In genomic region chr3:31232049-31233040, GRCh38 we compare ENCODE assay signal across 9 cellular contexts.
DNase-seq lines count a peak whose midpoint lies in the region; ATAC-seq and TF ChIP-seq lines count a peak whose summit lies in the region.
"Had no signal": no experiment of that assay in that cellular context is flagged by ENCODE, and none has a peak within 500 bp of the region (broad histone marks: within the 10 kb centered on the region; RNA-seq: fewer than 3 reads in every experiment).

No MANE protein-coding gene starts in this region.

- no peaks in the 10 kb centered on the region for H3K27me3 Mint-ChIP-seq in activated naive CD4-positive, alpha-beta T cell treated with anti-CD3 and anti-CD28 coated beads, Interleukin-2, amount 50 U/mL, for 24 hours

- no peaks in the 10 kb centered on the region for H3K36me3 Mint-ChIP-seq in activated naive CD4-positive, alpha-beta T cell treated with anti-CD3 and anti-CD28 coated beads, Interleukin-2, amount 50 U/mL, for 24 hours

- no peaks in the 10 kb centered on the region for H3K9me3 Mint-ChIP-seq in activated naive CD4-positive, alpha-beta T cell treated with anti-CD3 and anti-CD28 coated beads, Interleukin-2, amount 50 U/mL, for 24 hours

- TF ChIP-seq CTCF in NB4 (IDR thresholded peaks at IDR 0.05; ENCODE audit: low read depth, low read length) (no peak), epithelial cell of esophagus (IDR thresholded peaks at IDR 0.05; ENCODE audit: insufficient read depth, low read depth, low read length, missing control alignments) (no peak), upper lobe of left lung (IDR thresholded peaks at IDR 0.05) (no peak)

- H3K36me3 ChIP-seq in upper lobe of left lung, result no peaks in the 10 kb centered on the region

- no peaks in the 10 kb centered on the region for H3K27me3 ChIP-seq in upper lobe of left lung

- ATAC-seq in upper lobe of left lung (ENCODE audit: low FRiP score in 2 of 2), result peak; percentile 61 to 81
- no peak for ATAC-seq in HG03097 (IDR thresholded peaks at IDR 0.05; ENCODE audit: low FRiP score, unreplicated experiment)
- no peak for ATAC-seq in HG02970 (IDR thresholded peaks at IDR 0.05; ENCODE audit: low FRiP score, unreplicated experiment)

- no peak for DNase-seq in activated naive CD4-positive, alpha-beta T cell (lab: John Stamatoyannopoulos, UW)
- peak; percentile 89 for DNase-seq in NB4 (ENCODE audit: low read depth)
- peak; percentile 13 for DNase-seq in epithelial cell of esophagus (ENCODE audit: low read depth)
- DNase-seq in upper lobe of left lung, result peak; percentile 15 to 57
- no peak for DNase-seq in stimulated activated CD4-positive, alpha-beta T cell treated with anti-CD3 and anti-CD28 coated beads, Interleukin-2, amount 100 ng/mL, for 48 hours
- DNase-seq: stimulated activated CD4-positive, alpha-beta T cell treated with anti-CD3 and anti-CD28 coated beads, Interleukin-1b, Interleukin-23, amount 100 ng/mL, for 48 hours had no signal

- peak overlapping the region; percentile 61 for H3K27ac Mint-ChIP-seq in activated naive CD4-positive, alpha-beta T cell treated with anti-CD3 and anti-CD28 coated beads, Interleukin-2, amount 50 U/mL, for 24 hours

- H3K4me3 ChIP-seq in NB4 (ENCODE audit: low read depth, low read length) (no peak overlapping the region), epithelial cell of esophagus (ENCODE audit: low read length) (no peak overlapping the region), upper lobe of left lung (no peak overlapping the region)

- peaks cover 79% of the 10 kb centered on the region for H3K4me1 Mint-ChIP-seq in activated naive CD4-positive, alpha-beta T cell treated with anti-CD3 and anti-CD28 coated beads, Interleukin-2, amount 50 U/mL, for 24 hours

- TF ChIP-seq POLR2A in NB4 (IDR thresholded peaks at IDR 0.05; ENCODE audit: extremely low read depth, insufficient read length) (no peak), upper lobe of left lung (IDR thresholded peaks at IDR 0.05) (peak in 1 of 4 donors; percentile 20)

- no peak for TF ChIP-seq EP300 in upper lobe of left lung (IDR thresholded peaks at IDR 0.05)

- H3K9me3 ChIP-seq in upper lobe of left lung, result no peaks in the 10 kb centered on the region

- 74 to 78% methylated on average over 11 to 12 of the region's 12 CpGs for WGBS in upper lobe of left lung, 2 donors

- H3K4me3 Mint-ChIP-seq in activated naive CD4-positive, alpha-beta T cell treated with anti-CD3 and anti-CD28 coated beads, Interleukin-2, amount 50 U/mL, for 24 hours, result peak overlapping the region; percentile 27

- peaks cover 0 to 15% (median 4%) of the 10 kb centered on the region in 4 donors for H3K4me1 ChIP-seq in upper lobe of left lung

- peak overlapping the region; percentile 30 to 66 (median 50) for H3K27ac ChIP-seq in upper lobe of left lung

Comparison
In these comparisons a context has a peak if more than half of its experiments do, and no peak if none do; other contexts are left out.
1. DNase-seq: peak in NB4 (single experiment), epithelial cell of esophagus (single experiment) and upper lobe of left lung (2 of 2); none in activated naive CD4-positive, alpha-beta T cell (0 of 4) and stimulated activated CD4-positive, alpha-beta T cell treated with anti-CD3 and anti-CD28 coated beads, Interleukin-2, amount 100 ng/mL, for 48 hours (0 of 2).
2. ATAC-seq: peak in upper lobe of left lung (2 of 2); none in HG03097 (single experiment) and HG02970 (single experiment).